16 cellular contexts compared by ENCODE assay signal in the genomic region with DNA sequence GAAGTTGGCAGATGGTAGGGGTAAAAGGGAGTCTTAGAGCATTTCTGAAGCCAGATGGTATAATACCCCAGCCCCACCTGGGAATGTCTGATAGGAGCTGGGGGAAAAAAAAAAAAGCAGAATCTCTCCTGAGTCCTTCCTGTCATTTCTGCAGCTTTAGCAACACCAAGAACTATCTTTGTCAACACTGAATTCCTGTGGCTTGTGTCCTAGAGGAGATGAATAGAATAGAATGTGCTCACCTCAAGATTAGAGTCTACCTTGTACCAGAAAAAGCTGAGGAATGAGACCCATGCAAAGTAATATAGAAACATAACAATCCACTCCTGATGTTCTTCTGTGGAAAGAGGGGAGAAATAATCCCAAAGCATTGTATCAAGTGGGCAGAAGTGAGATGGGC.
DNase-seq lines count a peak whose midpoint lies in the region; ATAC-seq, FAIRE-seq and TF ChIP-seq lines count a peak whose summit lies in the region.
"Had no signal": no experiment of that assay in that cellular context is flagged by ENCODE, and none has a peak within 500 bp of the region (broad histone marks: within the 10 kb centered on the region; RNA-seq: fewer than 3 reads in every experiment).

No MANE protein-coding gene starts in this region.

- H4K20me1 ChIP-seq in GM23338 (replicated peaks; ENCODE audit: insufficient read depth), result 0 out of 2 replicates have a peak, but pooled peaks cover 8% of the 10 kb centered on the region

- no peak overlapping the region for H3K4me2 ChIP-seq in GM23338
- H3K4me2 ChIP-seq: hepatocyte had no signal

- no peaks in the 10 kb centered on the region for H3K9me2 ChIP-seq in GM23338 (ENCODE audit: insufficient read depth)

- H3K27ac Mint-ChIP-seq in GM23338, result 0 out of 2 replicates have a peak overlapping the region, but pooled peaks have one; percentile 20
- H3K27ac Mint-ChIP-seq in natural killer cell treated with Interleukin-12 subunit alpha and Interleukin-12 subunit beta and Interleukin-15 and Interleukin-18, amount 100 ng/mL, for 72 hours, result peak overlapping the region; percentile 64 to 73
- H3K27ac Mint-ChIP-seq: activated T-helper 2 cell treated with anti-CD3 and anti-CD28 coated beads, Interferon-gamma antibody, Interleukin-2, Interleukin-4, amounts not matched to agents 10 μg/mL and 5 μg/mL and 100 μg/mL, durations not matched to agents 14 hours and 24 hours and 36 hours had no signal

- peak overlapping the region; percentile 45 for H3K27ac ChIP-seq in GM23338 (ENCODE audit: low read depth)
- H3K27ac ChIP-seq: hepatocyte, left ventricle myocardium inferior, suprapubic skin had no signal

- no peak overlapping the region for H2AFZ ChIP-seq in GM23338
- H2AFZ ChIP-seq: hepatocyte had no signal

- ATAC-seq in GM23338, result no peak
- ATAC-seq in natural killer cell treated with Interleukin-12 subunit alpha and Interleukin-12 subunit beta and Interleukin-15 and Interleukin-18, amount 100 ng/mL, for 72 hours, result no peak
- ATAC-seq: esophagus mucosa had no signal

- H3K27me3 ChIP-seq in GM23338 (ENCODE audit: insufficient read depth), result no peaks in the 10 kb centered on the region
- H3K27me3 ChIP-seq: hepatocyte, suprapubic skin had no signal

- peaks cover 12% of the 10 kb centered on the region for H3K36me3 ChIP-seq in GM23338 (ENCODE audit: insufficient read depth)

- H3K36me3 Mint-ChIP-seq in GM23338 (ENCODE audit: low read depth), result peaks cover 28% of the 10 kb centered on the region
- H3K36me3 Mint-ChIP-seq in natural killer cell treated with Interleukin-12 subunit alpha and Interleukin-12 subunit beta and Interleukin-15 and Interleukin-18, amount 100 ng/mL, for 72 hours, result peaks cover 16% of the 10 kb centered on the region

- H3K4me1 Mint-ChIP-seq in GM23338, result peaks cover 10% of the 10 kb centered on the region
- peaks cover 13 to 14% of the 10 kb centered on the region in 2 donors for H3K4me1 Mint-ChIP-seq in natural killer cell treated with Interleukin-12 subunit alpha and Interleukin-12 subunit beta and Interleukin-15 and Interleukin-18, amount 100 ng/mL, for 72 hours (ENCODE audit: low read depth in 2 of 2)

- H3K4me3 Mint-ChIP-seq in GM23338, result no peak overlapping the region
- H3K4me3 Mint-ChIP-seq in natural killer cell treated with Interleukin-12 subunit alpha and Interleukin-12 subunit beta and Interleukin-15 and Interleukin-18, amount 100 ng/mL, for 72 hours, result no peak overlapping the region

- H3K9me3 Mint-ChIP-seq in GM23338, result no peaks in the 10 kb centered on the region
- H3K9me3 Mint-ChIP-seq in natural killer cell treated with Interleukin-12 subunit alpha and Interleukin-12 subunit beta and Interleukin-15 and Interleukin-18, amount 100 ng/mL, for 72 hours, result no peaks in the 10 kb centered on the region
- H3K9me3 Mint-ChIP-seq: activated T-helper 2 cell treated with anti-CD3 and anti-CD28 coated beads, Interferon-gamma antibody, Interleukin-2, Interleukin-4, amounts not matched to agents 10 μg/mL and 5 μg/mL and 100 μg/mL, durations not matched to agents 14 hours and 24 hours and 36 hours had no signal

- H3K4me3 ChIP-seq in GM23338, result no peak overlapping the region
- H3K4me3 ChIP-seq: hepatocyte, left ventricle myocardium inferior, suprapubic skin had no signal

- H3F3A ChIP-seq in GM23338 (replicated peaks; ENCODE audit: low read depth), result peaks cover 5% of the 10 kb centered on the region

- DNase-seq in GM23338 (ENCODE audit: low spot score) (no peak), NCI-H82 (lab: John Stamatoyannopoulos, UW) (peak; percentile 88), astrocyte of the hippocampus (ENCODE audit: low read depth, low spot score) (peak; percentile 68), GF-D8 (lab: John Stamatoyannopoulos, UW) (no peak), GM19238 (ENCODE audit: insufficient read length, low spot score) (no peak), GM12892 (ENCODE audit: insufficient read length) (no peak)
- no peak for DNase-seq in natural killer cell treated with Interleukin-12 subunit alpha and Interleukin-12 subunit beta and Interleukin-15 and Interleukin-18, amount 100 ng/mL, for 72 hours (ENCODE audit: low spot score)
- DNase-seq: activated CD4-positive, CD25-positive, alpha-beta regulatory T cell; KG1; left ventricle myocardium inferior; NCI-H1930; small intestine had no signal

- no peak for TF ChIP-seq POLR2A in GM12892 (IDR thresholded peaks at IDR 0.05; ENCODE audit: low read depth, low read length)

- no peaks in the 10 kb centered on the region for H3K79me2 ChIP-seq in GM23338 (replicated peaks; ENCODE audit: insufficient read depth)
- H3K79me2 ChIP-seq: hepatocyte had no signal

- no peak for FAIRE-seq in GM12892 (lab: Jason Lieb, UNC)
- FAIRE-seq: small intestine had no signal

- H3K27me3 Mint-ChIP-seq in GM23338 (ENCODE audit: insufficient read depth, low read depth, poor library complexity), result peaks cover 8% of the 10 kb centered on the region
- H3K27me3 Mint-ChIP-seq in natural killer cell treated with Interleukin-12 subunit alpha and Interleukin-12 subunit beta and Interleukin-15 and Interleukin-18, amount 100 ng/mL, for 72 hours, result no peaks in the 10 kb centered on the region

- 0 out of 2 replicates have a peak, but pooled peaks cover 3% of the 10 kb centered on the region for H3K4me1 ChIP-seq in GM23338 (ENCODE audit: insufficient read depth)

- no peak for TF ChIP-seq CTCF in GM23338 (conservative IDR thresholded peaks at IDR 0.05; ENCODE audit: low read depth in 2 of 2)

TF ChIP-seq in GM23338, 12 proteins besides CTCF, POLR2A, EP300 and RAD21:
- TF ChIP-seq EZH2 (IDR thresholded peaks at IDR 0.05; ENCODE audit: low read depth, unreplicated experiment) (no peak), ZNF114 (CRISPR knock-in tag; IDR thresholded peaks at IDR 0.05) (no peak), POLR2AphosphoS5 (IDR thresholded peaks at IDR 0.05; ENCODE audit: low read depth) (0 out of 2 replicates have a peak, but pooled peaks have one; percentile 12)
- TF ChIP-seq, protein P1, sequence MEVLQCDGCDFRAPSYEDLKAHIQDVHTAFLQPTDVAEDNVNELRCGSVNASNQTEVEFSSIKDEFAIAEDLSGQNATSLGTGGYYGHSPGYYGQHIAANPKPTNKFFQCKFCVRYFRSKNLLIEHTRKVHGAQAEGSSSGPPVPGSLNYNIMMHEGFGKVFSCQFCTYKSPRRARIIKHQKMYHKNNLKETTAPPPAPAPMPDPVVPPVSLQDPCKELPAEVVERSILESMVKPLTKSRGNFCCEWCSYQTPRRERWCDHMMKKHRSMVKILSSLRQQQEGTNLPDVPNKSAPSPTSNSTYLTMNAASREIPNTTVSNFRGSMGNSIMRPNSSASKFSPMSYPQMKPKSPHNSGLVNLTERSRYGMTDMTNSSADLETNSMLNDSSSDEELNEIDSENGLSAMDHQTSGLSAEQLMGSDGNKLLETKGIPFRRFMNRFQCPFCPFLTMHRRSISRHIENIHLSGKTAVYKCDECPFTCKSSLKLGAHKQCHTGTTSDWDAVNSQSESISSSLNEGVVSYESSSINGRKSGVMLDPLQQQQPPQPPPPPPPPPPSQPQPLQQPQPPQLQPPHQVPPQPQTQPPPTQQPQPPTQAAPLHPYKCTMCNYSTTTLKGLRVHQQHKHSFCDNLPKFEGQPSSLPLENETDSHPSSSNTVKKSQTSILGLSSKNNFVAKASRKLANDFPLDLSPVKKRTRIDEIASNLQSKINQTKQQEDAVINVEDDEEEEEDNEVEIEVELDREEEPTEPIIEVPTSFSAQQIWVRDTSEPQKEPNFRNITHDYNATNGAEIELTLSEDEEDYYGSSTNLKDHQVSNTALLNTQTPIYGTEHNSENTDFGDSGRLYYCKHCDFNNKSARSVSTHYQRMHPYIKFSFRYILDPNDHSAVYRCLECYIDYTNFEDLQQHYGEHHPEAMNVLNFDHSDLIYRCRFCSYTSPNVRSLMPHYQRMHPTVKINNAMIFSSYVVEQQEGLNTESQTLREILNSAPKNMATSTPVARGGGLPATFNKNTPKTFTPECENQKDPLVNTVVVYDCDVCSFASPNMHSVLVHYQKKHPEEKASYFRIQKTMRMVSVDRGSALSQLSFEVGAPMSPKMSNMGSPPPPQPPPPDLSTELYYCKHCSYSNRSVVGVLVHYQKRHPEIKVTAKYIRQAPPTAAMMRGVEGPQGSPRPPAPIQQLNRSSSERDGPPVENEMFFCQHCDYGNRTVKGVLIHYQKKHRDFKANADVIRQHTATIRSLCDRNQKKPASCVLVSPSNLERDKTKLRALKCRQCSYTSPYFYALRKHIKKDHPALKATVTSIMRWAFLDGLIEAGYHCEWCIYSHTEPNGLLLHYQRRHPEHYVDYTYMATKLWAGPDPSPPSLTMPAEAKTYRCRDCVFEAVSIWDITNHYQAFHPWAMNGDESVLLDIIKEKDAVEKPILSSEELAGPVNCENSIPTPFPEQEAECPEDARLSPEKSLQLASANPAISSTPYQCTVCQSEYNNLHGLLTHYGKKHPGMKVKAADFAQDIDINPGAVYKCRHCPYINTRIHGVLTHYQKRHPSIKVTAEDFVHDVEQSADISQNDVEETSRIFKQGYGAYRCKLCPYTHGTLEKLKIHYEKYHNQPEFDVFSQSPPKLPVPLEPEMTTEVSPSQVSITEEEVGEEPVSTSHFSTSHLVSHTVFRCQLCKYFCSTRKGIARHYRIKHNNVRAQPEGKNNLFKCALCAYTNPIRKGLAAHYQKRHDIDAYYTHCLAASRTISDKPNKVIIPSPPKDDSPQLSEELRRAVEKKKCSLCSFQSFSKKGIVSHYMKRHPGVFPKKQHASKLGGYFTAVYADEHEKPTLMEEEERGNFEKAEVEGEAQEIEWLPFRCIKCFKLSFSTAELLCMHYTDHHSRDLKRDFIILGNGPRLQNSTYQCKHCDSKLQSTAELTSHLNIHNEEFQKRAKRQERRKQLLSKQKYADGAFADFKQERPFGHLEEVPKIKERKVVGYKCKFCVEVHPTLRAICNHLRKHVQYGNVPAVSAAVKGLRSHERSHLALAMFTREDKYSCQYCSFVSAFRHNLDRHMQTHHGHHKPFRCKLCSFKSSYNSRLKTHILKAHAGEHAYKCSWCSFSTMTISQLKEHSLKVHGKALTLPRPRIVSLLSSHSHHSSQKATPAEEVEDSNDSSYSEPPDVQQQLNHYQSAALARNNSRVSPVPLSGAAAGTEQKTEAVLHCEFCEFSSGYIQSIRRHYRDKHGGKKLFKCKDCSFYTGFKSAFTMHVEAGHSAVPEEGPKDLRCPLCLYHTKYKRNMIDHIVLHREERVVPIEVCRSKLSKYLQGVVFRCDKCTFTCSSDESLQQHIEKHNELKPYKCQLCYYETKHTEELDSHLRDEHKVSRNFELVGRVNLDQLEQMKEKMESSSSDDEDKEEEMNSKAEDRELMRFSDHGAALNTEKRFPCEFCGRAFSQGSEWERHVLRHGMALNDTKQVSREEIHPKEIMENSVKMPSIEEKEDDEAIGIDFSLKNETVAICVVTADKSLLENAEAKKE (CRISPR knock-in tag; IDR thresholded peaks at IDR 0.05), result no peak

Comparison
In these comparisons a context has a peak if more than half of its experiments do, and no peak if none do; other contexts are left out.
1. DNase-seq: peak in NCI-H82 (single experiment) and astrocyte of the hippocampus (single experiment); none in GM23338 (single experiment), natural killer cell treated with Interleukin-12 subunit alpha and Interleukin-12 subunit beta and Interleukin-15 and Interleukin-18, amount 100 ng/mL, for 72 hours (single experiment), GF-D8 (single experiment), GM19238 (single experiment) and GM12892 (single experiment).